ENCODE assay signal across 1 cellular context in genomic region chr3:115651599-115651998, GRCh38.
TF ChIP-seq lines count a peak whose summit lies in the region.

No MANE protein-coding gene starts in this region.

TF ChIP-seq in GM12878, 131 proteins besides CTCF, POLR2A, EP300 and RAD21 (continued from another document):
- TF ChIP-seq PKNOX1 (IDR thresholded peaks at IDR 0.05) (no peak), PAX5 (IDR thresholded peaks at IDR 0.05; ENCODE audit: borderline replicate concordance, low read depth, low read length) (no peak), DPF2 (IDR thresholded peaks at IDR 0.05) (no peak), ATF2 (IDR thresholded peaks at IDR 0.05; ENCODE audit: low read length) (no peak), BCL11A (IDR thresholded peaks at IDR 0.05; ENCODE audit: low read depth, low read length) (no peak), PAX8 (IDR thresholded peaks at IDR 0.05) (no peak), ZBED1 (IDR thresholded peaks at IDR 0.05; ENCODE audit: borderline replicate concordance) (no peak), RB1 (IDR thresholded peaks at IDR 0.05; ENCODE audit: borderline replicate concordance) (no peak), YY1 (IDR thresholded peaks at IDR 0.05; ENCODE audit: low read depth, low read length) (no peak), POLR2AphosphoS5 (IDR thresholded peaks at IDR 0.05; ENCODE audit: low read length) (no peak)
